In the genomic region with DNA sequence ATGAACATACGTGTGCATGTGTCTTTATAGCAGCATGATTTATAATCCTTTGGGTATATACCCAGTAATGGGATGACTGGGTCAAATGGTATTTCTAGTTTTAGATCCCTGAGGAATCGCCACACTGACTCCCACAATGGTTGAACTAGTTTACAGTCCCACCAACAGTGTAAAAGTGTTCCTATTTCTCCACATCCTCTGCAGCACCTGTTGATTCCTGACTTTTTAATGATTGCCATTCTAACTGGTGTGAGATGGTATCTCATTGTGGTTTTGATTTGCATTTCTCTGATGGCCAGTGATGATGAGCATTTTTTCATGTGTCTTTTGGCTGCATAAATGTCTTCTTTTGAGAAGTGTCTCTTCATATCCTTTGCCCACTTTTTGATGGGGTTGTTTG, we compare ENCODE assay signal across 1 cellular context.
A peak's percentile ranks its signal among the peaks of the same experiment; 100 is the strongest.
TF ChIP-seq lines count a peak whose summit lies in the region.
"Not testable (repeated sequence)": the region's sequence is repeated elsewhere in the genome, so short reads cannot be mapped to it uniquely, and the experiment has no call there.

No MANE protein-coding gene starts in this region.

- not testable (repeated sequence) for TF ChIP-seq CTCF in HEK293 (tag by site-specific recombination; IDR thresholded peaks at IDR 0.05)

- not testable (repeated sequence) for H3K4me1 ChIP-seq in HEK293 (ENCODE audit: control insufficient read depth, insufficient read depth, low read length)

- CTCF ChIA-PET in HEK293 (lab: Yijun Ruan, JAX): not testable (repeated sequence)

- H3K36me3 ChIP-seq in HEK293 (ENCODE audit: control insufficient read depth in 2 of 2, insufficient read depth in 1 of 2, low read length in 2 of 2): not testable (repeated sequence)

- POLR2A ChIA-PET in HEK293 (lab: Yijun Ruan, JAX): not testable (repeated sequence)

- not testable (repeated sequence) for H3K27ac ChIP-seq in HEK293 (ENCODE audit: extremely low read depth, low read depth, low read length)

- H3K9me3 ChIP-seq in HEK293 (ENCODE audit: control insufficient read depth, insufficient read depth, low read depth, low read length): not testable (repeated sequence)

- H3K4me3 ChIP-seq in HEK293 (ENCODE audit: low read depth, low read length): not testable (repeated sequence)

TF ChIP-seq in HEK293, 187 proteins besides CTCF, POLR2A, EP300 and RAD21:
- TF ChIP-seq SCRT1 (tag by site-specific recombination; IDR thresholded peaks at IDR 0.05; ENCODE audit: borderline replicate concordance) (peak; percentile 77), SCRT2 (tag by site-specific recombination; IDR thresholded peaks at IDR 0.05) (peak; percentile 91)
